29 cellular contexts compared by ENCODE assay signal in genomic region chr12:58884916-58885315, GRCh38. TPM values are rescaled to one million over a fixed set of nuclear protein-coding genes. Genes with fewer than 3 reads are reported as not detected.
"Had no signal": no experiment of that assay in that cellular context is flagged by ENCODE, and none has a peak within 500 bp of the region (broad histone marks: within the 10 kb centered on the region; RNA-seq: fewer than 3 reads in every experiment).

No MANE protein-coding gene starts in this region.

- H3K27me3 ChIP-seq: adrenal gland, hepatocyte, suprapubic skin, transverse colon had no signal

- H3K4me1 Mint-ChIP-seq: activated CD4-positive, alpha-beta T cell treated with anti-CD3 and anti-CD28 coated beads, Interleukin-2, amount 10 ng/mL, durations not matched to agents 24 days and 14 days; activated naive CD8-positive, alpha-beta T cell treated with anti-CD3 and anti-CD28 coated beads for 36 hours; stimulated activated naive B cell treated with anti-CD40 and anti-IgM and Interleukin-4, amounts not matched to agents 10 μg/mL and 1 μg/mL and 100 μg/mL, for 72 hours had no signal

- H3K4me2 ChIP-seq: hepatocyte, smooth muscle cell had no signal

- H2AFZ ChIP-seq: hepatocyte, parathyroid adenoma had no signal

- H3K9me3 Mint-ChIP-seq: activated CD4-positive, alpha-beta memory T cell treated with anti-CD3 and anti-CD28 coated beads for 36 hours; activated CD4-positive, alpha-beta T cell treated with anti-CD3 and anti-CD28 coated beads, Interleukin-2, amount 10 ng/mL, durations not matched to agents 24 days and 14 days; activated naive CD8-positive, alpha-beta T cell treated with anti-CD3 and anti-CD28 coated beads for 36 hours; activated T-helper 1 cell treated with anti-CD3 and anti-CD28 coated beads, Interleukin-12 subunit alpha, Interleukin-12 subunit beta, Interleukin-2, Interleukin-4 antibody, amounts not matched to agents 30 ng/mL and 10 ng/mL and 1 ng/mL, durations not matched to agents 14 hours and 24 hours and 36 hours; brain; stimulated activated naive B cell treated with anti-CD40 and anti-IgM and Interleukin-4, amounts not matched to agents 10 μg/mL and 1 μg/mL and 100 μg/mL, for 72 hours had no signal

- H3K4me3 ChIP-seq: adrenal gland, hepatocyte, psoas muscle, smooth muscle cell, suprapubic skin, transverse colon had no signal

- H3K79me2 ChIP-seq: hepatocyte had no signal

- H3K9me3 ChIP-seq: adrenal gland, psoas muscle, suprapubic skin, transverse colon had no signal

- DNase-seq: activated CD4-positive, alpha-beta memory T cell treated with anti-CD3 and anti-CD28 coated beads for 36 hours; activated CD4-positive, alpha-beta T cell treated with anti-CD3 and anti-CD28 coated beads, Interleukin-2, amount 10 ng/mL, durations not matched to agents 24 days and 14 days; activated CD4-positive, CD25-positive, alpha-beta regulatory T cell treated with anti-CD3 and anti-CD28 coated beads, Interleukin-2, amount 50 U/mL, for 72 hours; activated CD8-positive, alpha-beta memory T cell treated with anti-CD3 and anti-CD28 coated beads, Interleukin-2, amount 50 U/mL, for 4 hours; activated effector memory CD4-positive, alpha-beta T cell treated with anti-CD3 and anti-CD28 coated beads, Interleukin-2, amount 50 U/mL, for 16 hours; activated naive CD4-positive, alpha-beta T cell treated with anti-CD3 and anti-CD28 coated beads for 36 hours; activated naive CD8-positive, alpha-beta T cell treated with anti-CD3 and anti-CD28 coated beads for 36 hours; activated T-cell treated with anti-CD3 and anti-CD28 coated beads, Interleukin-2, amount 50 U/mL, for 1 hour; adrenal gland; aorta; central memory CD4-positive, alpha-beta T cell; dermis blood vessel endothelial cell; effector CD4-positive, alpha-beta T cell; glutamatergic neuron; left cardiac atrium; psoas muscle; stimulated activated CD4-positive, alpha-beta T cell treated with anti-CD3 and anti-CD28 coated beads, Interleukin-1b, Interleukin-23, amount 100 ng/mL, for 48 hours; stimulated activated naive B cell treated with anti-CD40 and anti-IgM and Interleukin-4, amounts not matched to agents 10 μg/mL and 1 μg/mL and 100 μg/mL, for 72 hours; T-helper 2 cell; transverse colon had no signal

- H3K36me3 Mint-ChIP-seq: activated CD4-positive, alpha-beta memory T cell treated with anti-CD3 and anti-CD28 coated beads for 36 hours; activated naive CD8-positive, alpha-beta T cell treated with anti-CD3 and anti-CD28 coated beads for 36 hours; natural killer cell treated with Interleukin-12 subunit alpha and Interleukin-12 subunit beta and Interleukin-15 and Interleukin-18, amount 100 ng/mL, for 72 hours; stimulated activated naive B cell treated with anti-CD40 and anti-IgM and Interleukin-4, amounts not matched to agents 10 μg/mL and 1 μg/mL and 100 μg/mL, for 72 hours had no signal

- H3K4me1 ChIP-seq: psoas muscle had no signal

- H3K4me3 Mint-ChIP-seq: activated CD4-positive, alpha-beta memory T cell treated with anti-CD3 and anti-CD28 coated beads for 36 hours; activated CD4-positive, alpha-beta T cell treated with anti-CD3 and anti-CD28 coated beads, Interleukin-2, amount 10 ng/mL, durations not matched to agents 24 days and 14 days; activated naive CD4-positive, alpha-beta T cell treated with anti-CD3 and anti-CD28 coated beads for 36 hours; activated naive CD8-positive, alpha-beta T cell treated with anti-CD3 and anti-CD28 coated beads for 36 hours; activated T-helper 1 cell treated with anti-CD3 and anti-CD28 coated beads, Interleukin-12 subunit alpha, Interleukin-12 subunit beta, Interleukin-2, Interleukin-4 antibody, amounts not matched to agents 30 ng/mL and 10 ng/mL and 1 ng/mL, durations not matched to agents 14 hours and 24 hours and 36 hours; brain; natural killer cell treated with Interleukin-12 subunit alpha and Interleukin-12 subunit beta and Interleukin-15 and Interleukin-18, amount 100 ng/mL, for 72 hours; stimulated activated naive B cell treated with anti-CD40 and anti-IgM and Interleukin-4, amounts not matched to agents 10 μg/mL and 1 μg/mL and 100 μg/mL, for 72 hours had no signal

- H3K9ac ChIP-seq: parathyroid adenoma had no signal

- H3K27ac Mint-ChIP-seq: activated CD4-positive, alpha-beta memory T cell treated with anti-CD3 and anti-CD28 coated beads for 36 hours; activated CD4-positive, alpha-beta T cell treated with anti-CD3 and anti-CD28 coated beads, Interleukin-2, amount 10 ng/mL, durations not matched to agents 24 days and 14 days; activated naive CD4-positive, alpha-beta T cell treated with anti-CD3 and anti-CD28 coated beads for 36 hours; activated naive CD8-positive, alpha-beta T cell treated with anti-CD3 and anti-CD28 coated beads for 36 hours; activated T-helper 1 cell treated with anti-CD3 and anti-CD28 coated beads, Interleukin-12 subunit alpha, Interleukin-12 subunit beta, Interleukin-2, Interleukin-4 antibody, amounts not matched to agents 30 ng/mL and 10 ng/mL and 1 ng/mL, durations not matched to agents 14 hours and 24 hours and 36 hours; natural killer cell treated with Interleukin-12 subunit alpha and Interleukin-12 subunit beta and Interleukin-15 and Interleukin-18, amount 100 ng/mL, for 72 hours; stimulated activated naive B cell treated with anti-CD40 and anti-IgM and Interleukin-4, amounts not matched to agents 10 μg/mL and 1 μg/mL and 100 μg/mL, for 72 hours had no signal

- H3K27ac ChIP-seq: adrenal gland, epithelial cell of prostate, hepatocyte, parathyroid adenoma, psoas muscle, suprapubic skin, transverse colon had no signal

- H3K27me3 Mint-ChIP-seq: activated CD4-positive, alpha-beta memory T cell treated with anti-CD3 and anti-CD28 coated beads for 36 hours; activated CD4-positive, alpha-beta T cell treated with anti-CD3 and anti-CD28 coated beads, Interleukin-2, amount 10 ng/mL, durations not matched to agents 24 days and 14 days; activated naive CD8-positive, alpha-beta T cell treated with anti-CD3 and anti-CD28 coated beads for 36 hours; brain; natural killer cell treated with Interleukin-12 subunit alpha and Interleukin-12 subunit beta and Interleukin-15 and Interleukin-18, amount 100 ng/mL, for 72 hours; stimulated activated naive B cell treated with anti-CD40 and anti-IgM and Interleukin-4, amounts not matched to agents 10 μg/mL and 1 μg/mL and 100 μg/mL, for 72 hours had no signal

- ATAC-seq: natural killer cell treated with Interleukin-12 subunit alpha and Interleukin-12 subunit beta and Interleukin-15 and Interleukin-18, amount 100 ng/mL, for 72 hours; psoas muscle; stimulated activated naive B cell treated with anti-CD40 and anti-IgM and Interleukin-4, amounts not matched to agents 10 μg/mL and 1 μg/mL and 100 μg/mL, for 72 hours had no signal

RNA-seq across cellular contexts. Expression of gene LRIG3, which starts 35.4 kb away (rescaled TPM):
- total RNA-seq: activated CD4-positive, alpha-beta T cell treated with anti-CD3 and anti-CD28 coated beads, Interleukin-2, amount 10 ng/mL, durations not matched to agents 24 days and 14 days; activated CD8-positive, alpha-beta memory T cell treated with anti-CD3 and anti-CD28 coated beads for 36 hours; activated naive CD4-positive, alpha-beta T cell treated with anti-CD3 and anti-CD28 coated beads for 36 hours; activated naive CD8-positive, alpha-beta T cell treated with anti-CD3 and anti-CD28 coated beads for 36 hours; activated T-helper 1 cell treated with anti-CD3 and anti-CD28 coated beads, Interleukin-12 subunit alpha, Interleukin-12 subunit beta, Interleukin-2, Interleukin-4 antibody, amounts not matched to agents 30 ng/mL and 10 ng/mL and 1 ng/mL, durations not matched to agents 14 hours and 24 hours and 36 hours; natural killer cell treated with Interleukin-12 subunit alpha and Interleukin-12 subunit beta and Interleukin-15 and Interleukin-18, amount 100 ng/mL, for 72 hours had no signal
